15 cellular contexts compared by ENCODE assay signal in genomic region chr11:1773131-1773510, GRCh38. TPM values are rescaled to one million over a fixed set of nuclear protein-coding genes. Genes with fewer than 3 reads are reported as not detected.
DNase-seq lines count a peak whose midpoint lies in the region; ATAC-seq, FAIRE-seq and TF ChIP-seq lines count a peak whose summit lies in the region.
"Had no signal": no experiment of that assay in that cellular context is flagged by ENCODE, and none has a peak within 500 bp of the region (broad histone marks: within the 10 kb centered on the region; RNA-seq: fewer than 3 reads in every experiment).

No MANE protein-coding gene starts in this region.

- CTCF ChIA-PET in PC-9 (lab: Charles Lee) = interaction anchor here (0.8 kb wide), 1 partner anchor 36 kb away, joined by 6 read pairs; no protein-coding TSS in a partner anchor

- ATAC-seq in activated CD4-positive, CD25-positive, alpha-beta regulatory T cell treated with anti-CD3 and anti-CD28 coated beads, Interleukin-2, amount 50 U/mL, for 24 hours = no peak
- ATAC-seq in GM19452 (IDR thresholded peaks at IDR 0.05; ENCODE audit: unreplicated experiment) = no peak

- H3K27me3 ChIP-seq in PC-9 (ENCODE audit: insufficient read depth, low read depth) = no peaks in the 10 kb centered on the region
- H3K27me3 ChIP-seq in endodermal cell (ENCODE audit: control insufficient read depth, insufficient read depth, low read length, poor library complexity, severe bottlenecking) = no peaks in the 10 kb centered on the region
- no peaks in the 10 kb centered on the region for H3K27me3 ChIP-seq in sigmoid colon
- H3K27me3 ChIP-seq: dorsolateral prefrontal cortex had no signal

- POLR2A ChIA-PET in PC-9 (lab: Charles Lee; ENCODE audit: unreplicated experiment) = interaction anchor here (0.7 kb wide), 1 partner anchor 15 kb away, joined by 4 read pairs; no protein-coding TSS in a partner anchor

- H3K4me3 ChIP-seq in PC-9 (no peak overlapping the region), endodermal cell (ENCODE audit: low read length) (no peak overlapping the region), sigmoid colon (no peak overlapping the region)
- H3K4me3 ChIP-seq: dorsolateral prefrontal cortex had no signal

- no peaks in the 10 kb centered on the region for H3K36me3 Mint-ChIP-seq in endodermal cell (ENCODE audit: low read depth)
- H3K36me3 Mint-ChIP-seq: activated naive CD8-positive, alpha-beta T cell had no signal

- no peaks in the 10 kb centered on the region for H3K36me3 ChIP-seq in PC-9 (ENCODE audit: low read depth)
- no peaks in the 10 kb centered on the region for H3K36me3 ChIP-seq in endodermal cell (ENCODE audit: control insufficient read depth, insufficient read depth, low read length)
- H3K36me3 ChIP-seq in sigmoid colon = no peaks in the 10 kb centered on the region
- H3K36me3 ChIP-seq: esophagus muscularis mucosa had no signal

- peaks cover 24% of the 10 kb centered on the region for H3F3A ChIP-seq in PC-9 (ENCODE audit: insufficient read depth, low read depth)

- H3K27ac ChIP-seq in PC-9 (peak overlapping the region; percentile 55), endodermal cell (ENCODE audit: low read depth, low read length) (no peak overlapping the region), sigmoid colon (no peak overlapping the region)
- H3K27ac ChIP-seq: esophagus muscularis mucosa had no signal

- H3K27ac Mint-ChIP-seq in endodermal cell = no peak overlapping the region

- peaks cover 3% of the 10 kb centered on the region for H3K4me1 Mint-ChIP-seq in endodermal cell

- intact Hi-C loops in PC-9 (cut with micrococcal nuclease; ENCODE audit: unreplicated experiment) (no loop called here), sigmoid colon (cut with DNase I) (no loop called here)

- no peaks in the 10 kb centered on the region for H3K9me3 ChIP-seq in PC-9 (ENCODE audit: insufficient read depth, low read depth)
- no peaks in the 10 kb centered on the region for H3K9me3 ChIP-seq in endodermal cell (ENCODE audit: control insufficient read depth, low read length)
- no peaks in the 10 kb centered on the region for H3K9me3 ChIP-seq in sigmoid colon

- H3K27me3 Mint-ChIP-seq in endodermal cell (ENCODE audit: insufficient read depth) = peaks cover 34% of the 10 kb centered on the region
- H3K27me3 Mint-ChIP-seq: activated naive CD8-positive, alpha-beta T cell had no signal

- no peak for TF ChIP-seq EP300 in sigmoid colon (IDR thresholded peaks at IDR 0.05)

- peaks cover 2% of the 10 kb centered on the region for H3K9me3 Mint-ChIP-seq in endodermal cell

- H3K4me2 ChIP-seq in PC-9 = peak overlapping the region; percentile 63

- H3K4me1 ChIP-seq in PC-9 (replicated peaks; ENCODE audit: insufficient read depth) (peaks cover 65% of the 10 kb centered on the region), endodermal cell (ENCODE audit: control insufficient read depth, insufficient read depth, low read length) (no peaks in the 10 kb centered on the region), sigmoid colon (peaks cover 0 to 13% (median 8%) of the 10 kb centered on the region in 4 donors)

- TF ChIP-seq POLR2A in sigmoid colon (IDR thresholded peaks at IDR 0.05) = no peak

- WGBS in endodermal cell (ENCODE audit: insufficient coverage in 1 of 2, insufficient read length in 1 of 2), 2 experiments = 71 to 84% methylated on average over 1 to 2 of the region's 2 CpGs
- 23 to 71% methylated on average over 2 of the region's 2 CpGs for WGBS in sigmoid colon, 2 donors

- H3K4me3 Mint-ChIP-seq in endodermal cell = no peak overlapping the region

- H2AFZ ChIP-seq in PC-9 = no peak overlapping the region

- H4K20me1 ChIP-seq in PC-9 (ENCODE audit: insufficient read depth) = no peaks in the 10 kb centered on the region

- H3K79me2 ChIP-seq in PC-9 (ENCODE audit: low read depth) = no peaks in the 10 kb centered on the region

- H3K9ac ChIP-seq in endodermal cell (ENCODE audit: extremely low read depth, low read length, poor library complexity, severe bottlenecking) = no peak overlapping the region

- no TSS peak for BruUV-seq in PC-9 (replicated peaks; lab: Mats Ljungman, UMichigan)

- H3K9me2 ChIP-seq in PC-9 (ENCODE audit: insufficient read depth) = no peaks in the 10 kb centered on the region

- FAIRE-seq in urothelium cell line (lab: Jason Lieb, UNC) = no peak
- FAIRE-seq: A204.1, bronchial epithelial cell had no signal

- TF ChIP-seq CTCF in PC-9 (conservative IDR thresholded peaks at IDR 0.05) (no peak), endodermal cell (conservative IDR thresholded peaks at IDR 0.05) (no peak), sigmoid colon (IDR thresholded peaks at IDR 0.05) (no peak)

- peak; percentile 29 for DNase-seq in activated CD4-positive, CD25-positive, alpha-beta regulatory T cell treated with anti-CD3 and anti-CD28 coated beads, Interleukin-2, amount 50 U/mL, for 72 hours
- no peak for DNase-seq in PC-9
- DNase-seq in endodermal cell = peak; percentile 46
- DNase-seq in sigmoid colon = peak; percentile 56
- no peak for DNase-seq in urothelium cell line (ENCODE audit: low spot score)
- DNase-seq in DMS53 treated with DMSO at 0.1 percent for 48 hours (lab: John Stamatoyannopoulos, UW; ENCODE audit: unreplicated experiment) = no peak
- DNase-seq: NCI-H2171 had no signal

RNA-seq across cellular contexts. Expression of gene CTSD, which starts 9.4 kb away (rescaled TPM):
- 735 and 993 TPM in 2 replicates for total RNA-seq in PC-9 (2021)
- total RNA-seq in endodermal cell = 100 to 1,000 TPM; 185 to 208 TPM
- 92.6 TPM for polyA plus RNA-seq in endodermal cell (2013, experiment 1 of 2)
- 86.0 TPM for polyA plus RNA-seq in endodermal cell (2013, experiment 2 of 2)
- total RNA-seq in sigmoid colon = 100 to 1,000 TPM; 173 to 222 (median 209) TPM
- 1,000 to 10,000 TPM in 1 of 3 donors, 100 to 1,000 TPM in 2; 251 to 1,586 (median 853) TPM for polyA plus RNA-seq in sigmoid colon

RNA-seq across cellular contexts. Expression of gene IFITM10, which starts 22.7 kb away (rescaled TPM):
- total RNA-seq in PC-9 (2021) (4.2 and 5.5 TPM in 2 replicates), endodermal cell (1 to 10 TPM in 1 of 2 donors, under 1 TPM in 1; 0.75 to 1.0 TPM), sigmoid colon (1 to 10 TPM in 1 of 4 donors, under 1 TPM in 3; 0.36 to 1.4 (median 0.61) TPM)
- 0.39 TPM for polyA plus RNA-seq in endodermal cell (2013, experiment 1 of 2)
- 0.29 TPM for polyA plus RNA-seq in endodermal cell (2013, experiment 2 of 2)
- polyA plus RNA-seq in sigmoid colon = under 1 TPM in 1 of 3 donors, not detected in 2; 0.60 TPM
- polyA plus RNA-seq: naive thymus-derived CD4-positive, alpha-beta T cell had no signal

Comparison
In these comparisons a context has a peak if more than half of its experiments do, and no peak if none do; other contexts are left out.
1. DNase-seq: peak in activated CD4-positive, CD25-positive, alpha-beta regulatory T cell treated with anti-CD3 and anti-CD28 coated beads, Interleukin-2, amount 50 U/mL, for 72 hours (single experiment), endodermal cell (single experiment) and sigmoid colon (single experiment); none in PC-9 (0 of 2), urothelium cell line (single experiment) and DMS53 treated with DMSO at 0.1 percent for 48 hours (single experiment).